ENCODE assay signal across 19 cellular contexts in the genomic region with DNA sequence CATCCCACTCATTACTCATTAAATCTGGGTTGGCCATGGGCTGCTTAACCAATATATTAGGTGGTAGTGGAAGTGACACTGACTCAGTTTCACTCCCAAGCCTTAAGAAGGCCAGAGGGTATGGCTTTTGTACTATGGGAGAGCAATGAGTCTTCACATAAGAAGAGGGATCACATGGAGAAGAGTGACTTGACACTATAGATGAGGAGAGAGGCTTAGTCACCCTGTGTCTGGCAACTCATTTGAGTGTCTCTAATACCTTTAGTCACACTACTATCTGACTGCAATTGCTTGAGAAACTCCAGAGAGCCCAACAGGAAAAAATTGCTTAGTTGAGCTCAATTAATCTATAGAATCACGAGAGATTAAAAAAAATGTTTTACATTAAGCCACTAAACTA.
"Had no signal": no experiment of that assay in that cellular context is flagged by ENCODE, and none has a peak within 500 bp of the region (broad histone marks: within the 10 kb centered on the region; RNA-seq: fewer than 3 reads in every experiment).

No MANE protein-coding gene starts in this region.

- H3K36me3 Mint-ChIP-seq: activated naive CD8-positive, alpha-beta T cell; WTC11 had no signal

- H3K27ac Mint-ChIP-seq: activated CD8-positive, alpha-beta T cell treated with anti-CD3 and anti-CD28 coated beads, Interleukin-2, amount 10 ng/mL, durations not matched to agents 7 days and 5 days; activated naive CD8-positive, alpha-beta T cell; dendritic cell treated with granulocyte-macrophage colony-stimulating factor and Interleukin-4, amounts not matched to agents 40 ng/mL and 50 ng/mL, for 4 days; effector memory CD8-positive, alpha-beta T cell; natural killer cell treated with Interleukin-12 subunit alpha and Interleukin-12 subunit beta and Interleukin-15 and Interleukin-18, amount 100 ng/mL, for 72 hours; WTC11 had no signal

- H3K36me3 ChIP-seq: tibial artery had no signal

- H3K4me3 ChIP-seq: tibial artery had no signal

- DNase-seq: activated CD4-positive, alpha-beta T cell treated with anti-CD3 and anti-CD28 coated beads for 4 hours; activated CD8-positive, alpha-beta memory T cell treated with anti-CD3 and anti-CD28 coated beads, Interleukin-2, amount 50 U/mL, for 4 hours; activated CD8-positive, alpha-beta T cell treated with anti-CD3 and anti-CD28 coated beads, Interleukin-2, amount 10 ng/mL, durations not matched to agents 7 days and 5 days; activated gamma-delta T cell; activated T-cell treated with anti-CD3 and anti-CD28 coated beads, Interleukin-2, amount 50 U/mL, for 48 hours; effector memory CD8-positive, alpha-beta T cell; hippocampal formation; left ventricle myocardium superior; mesendoderm; stimulated activated CD4-positive, alpha-beta T cell treated with anti-CD3 and anti-CD28 coated beads, Interleukin-4, amount 100 ng/mL, for 24 hours; stimulated activated naive CD4-positive, alpha-beta T cell; T-helper 2 cell; tibial artery had no signal

- H3K27me3 ChIP-seq: tibial artery had no signal

- H3K27ac ChIP-seq: epithelial cell of prostate, tibial artery had no signal

- H3K9me3 ChIP-seq: tibial artery had no signal

- FAIRE-seq: urothelium cell line had no signal

- ATAC-seq: activated CD8-positive, alpha-beta T cell treated with anti-CD3 and anti-CD28 coated beads, Interleukin-2, amount 10 ng/mL, durations not matched to agents 7 days and 5 days; effector memory CD8-positive, alpha-beta T cell; left ventricle myocardium superior; natural killer cell treated with Interleukin-12 subunit alpha and Interleukin-12 subunit beta and Interleukin-15 and Interleukin-18, amount 100 ng/mL, for 72 hours; WTC11 had no signal

- H3K4me3 Mint-ChIP-seq: activated CD8-positive, alpha-beta T cell treated with anti-CD3 and anti-CD28 coated beads, Interleukin-2, amount 10 ng/mL, durations not matched to agents 7 days and 5 days; activated naive CD8-positive, alpha-beta T cell; dendritic cell treated with granulocyte-macrophage colony-stimulating factor and Interleukin-4, amounts not matched to agents 40 ng/mL and 50 ng/mL, for 4 days; effector memory CD8-positive, alpha-beta T cell; natural killer cell treated with Interleukin-12 subunit alpha and Interleukin-12 subunit beta and Interleukin-15 and Interleukin-18, amount 100 ng/mL, for 72 hours; WTC11 had no signal

- H3K27me3 Mint-ChIP-seq: activated naive CD8-positive, alpha-beta T cell; dendritic cell treated with granulocyte-macrophage colony-stimulating factor and Interleukin-4, amounts not matched to agents 40 ng/mL and 50 ng/mL, for 4 days; effector memory CD8-positive, alpha-beta T cell; natural killer cell treated with Interleukin-12 subunit alpha and Interleukin-12 subunit beta and Interleukin-15 and Interleukin-18, amount 100 ng/mL, for 72 hours had no signal

- H3K9me3 Mint-ChIP-seq: dendritic cell treated with granulocyte-macrophage colony-stimulating factor and Interleukin-4, amounts not matched to agents 40 ng/mL and 50 ng/mL, for 4 days had no signal

- H3K4me1 ChIP-seq: tibial artery had no signal
